Comparison of ENCODE assay signal across 23 cellular contexts in genomic region chr1:53540604-53541262, GRCh38.
DNase-seq lines count a peak whose midpoint lies in the region; ATAC-seq, FAIRE-seq and TF ChIP-seq lines count a peak whose summit lies in the region.
"Had no signal": no experiment of that assay in that cellular context is flagged by ENCODE, and none has a peak within 500 bp of the region (broad histone marks: within the 10 kb centered on the region; RNA-seq: fewer than 3 reads in every experiment).

No MANE protein-coding gene starts in this region.

- intact Hi-C loops in Right ventricle myocardium inferior (cut with DNase I): no loop called here
- intact Hi-C loops in cardiac septum (cut with DNase I): no loop called here
- intact Hi-C loops in left cardiac atrium (cut with DNase I): no loop called here

- TF ChIP-seq CTCF in osteoblast (IDR thresholded peaks at IDR 0.05; ENCODE audit: extremely low read depth, low read depth, low read length) (no peak), GM10248 (IDR thresholded peaks at IDR 0.05; ENCODE audit: control extremely low read depth, extremely low read depth, low read depth, missing control alignments) (no peak)

- H3K4me1 ChIP-seq in osteoblast (ENCODE audit: insufficient read depth, low read length): peaks cover 23% of the 10 kb centered on the region
- H3K4me1 ChIP-seq: SJCRH30 had no signal

- H2AFZ ChIP-seq in osteoblast (ENCODE audit: low read length): no peak overlapping the region

- no peak overlapping the region for H3K4me3 ChIP-seq in osteoblast (ENCODE audit: insufficient read depth, low read length)
- H3K4me3 ChIP-seq: SJCRH30 had no signal

- no peak for FAIRE-seq in urothelium cell line (lab: Jason Lieb, UNC)
- FAIRE-seq: GM12892, H1 had no signal

- no peak overlapping the region for H3K4me2 ChIP-seq in osteoblast (ENCODE audit: insufficient read depth, low read length)

- no peaks in the 10 kb centered on the region for H3K9me3 ChIP-seq in osteoblast (ENCODE audit: low read depth, low read length)
- H3K9me3 ChIP-seq: SJCRH30 had no signal

- peak; percentile 52 for DNase-seq in Right ventricle myocardium inferior (ENCODE audit: missing footprints)
- no peak for DNase-seq in cardiac septum (ENCODE audit: low spot score)
- DNase-seq in left cardiac atrium: peak; percentile 4
- DNase-seq in osteoblast (ENCODE audit: insufficient read length, low spot score, missing footprints): no peak
- no peak for DNase-seq in cerebellar nuclear complex (lab: John Stamatoyannopoulos, UW)
- no peak for DNase-seq in GM10248 (ENCODE audit: extremely low spot score)
- DNase-seq in urothelium cell line (ENCODE audit: low spot score): no peak
- DNase-seq: 8988T; Calu3; DMS153; MV-4-11; NCI-H1694; NCI-H2081; NCI-H2171; NCI-H345; NCI-H524; NCI-H774; NK-92 treated with Interleukin-12 subunit alpha and Interleukin-12 subunit beta, amount 100 ng/mL, for 24 hours; SJCRH30 had no signal

- H3K27ac ChIP-seq in osteoblast (ENCODE audit: low read depth, low read length): peak overlapping the region; percentile 98
- H3K27ac ChIP-seq: C4-2B, SJCRH30 had no signal

- H3K36me3 ChIP-seq in osteoblast (ENCODE audit: insufficient read depth, low read length): no peaks in the 10 kb centered on the region
- H3K36me3 ChIP-seq: SJCRH30 had no signal

- CTCF ChIA-PET in GM10248 (lab: Yijun Ruan, JAX): no interaction called here

- H3K79me2 ChIP-seq in osteoblast (ENCODE audit: insufficient read depth, low read length): no peaks in the 10 kb centered on the region

- POLR2A ChIA-PET in GM10248 (lab: Yijun Ruan, JAX): no interaction called here

- ATAC-seq in Right ventricle myocardium inferior: no peak
- ATAC-seq in left cardiac atrium: no peak
- ATAC-seq: Panc1 had no signal

- peaks cover 9% of the 10 kb centered on the region for H4K20me1 ChIP-seq in osteoblast (ENCODE audit: insufficient read depth, low read length)

- H3K27me3 ChIP-seq in osteoblast (ENCODE audit: insufficient read depth, low read length): no peaks in the 10 kb centered on the region

Comparison
In these comparisons a context has a peak if more than half of its experiments do, and no peak if none do; other contexts are left out.
1. DNase-seq: peak in Right ventricle myocardium inferior (single experiment) and left cardiac atrium (single experiment); none in cardiac septum (single experiment), osteoblast (single experiment), cerebellar nuclear complex (0 of 2), GM10248 (single experiment) and urothelium cell line (single experiment).